21 cellular contexts compared by ENCODE assay signal in the genomic region with DNA sequence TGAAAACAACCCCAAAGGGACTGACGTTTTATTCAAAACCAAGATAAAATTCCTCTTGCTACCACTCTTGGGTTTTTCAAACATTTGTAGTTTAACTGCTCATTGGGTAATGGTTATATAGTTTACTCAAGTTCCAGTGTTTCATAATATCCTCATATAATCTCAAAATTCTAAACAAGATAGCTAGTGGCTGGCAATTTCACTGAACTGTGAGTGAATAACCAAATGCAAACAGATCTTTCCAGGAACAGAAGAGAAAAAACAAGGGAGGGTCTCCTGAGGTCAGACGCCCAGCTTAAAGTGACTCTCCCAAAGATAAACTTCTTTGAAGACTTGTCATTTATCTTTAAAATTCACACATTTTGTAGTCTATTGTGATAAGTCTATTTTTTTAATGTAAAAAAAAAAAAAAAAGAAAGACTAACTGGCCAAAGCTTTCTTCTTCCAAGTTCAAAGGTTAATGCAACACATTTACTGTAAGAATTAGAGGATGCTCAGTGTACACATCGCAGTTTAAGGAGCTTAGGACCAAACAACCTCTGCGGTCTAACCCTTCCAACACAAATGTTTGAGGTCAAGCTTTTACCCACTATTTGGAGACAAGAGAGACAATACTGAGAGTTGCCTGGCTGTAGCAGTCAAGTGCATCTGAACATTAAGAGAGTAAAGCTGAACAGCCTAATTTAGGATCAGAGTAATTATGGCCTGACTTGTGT. TPM values are rescaled to one million over a fixed set of nuclear protein-coding genes. Genes with fewer than 3 reads are reported as not detected.
DNase-seq lines count a peak whose midpoint lies in the region; TF ChIP-seq lines count a peak whose summit lies in the region.
"Had no signal": no experiment of that assay in that cellular context is flagged by ENCODE, and none has a peak within 500 bp of the region (broad histone marks: within the 10 kb centered on the region; RNA-seq: fewer than 3 reads in every experiment).

No MANE protein-coding gene starts in this region.

- H2AFZ ChIP-seq in PC-9, result no peak overlapping the region
- no peak overlapping the region for H2AFZ ChIP-seq in hepatocyte
- no peak overlapping the region for H2AFZ ChIP-seq in smooth muscle cell (ENCODE audit: low read depth)

- no peak for DNase-seq in activated CD4-positive, alpha-beta memory T cell treated with anti-CD3 and anti-CD28 coated beads for 36 hours
- no peak for DNase-seq in activated CD4-positive, alpha-beta memory T cell treated with anti-CD3 and anti-CD28 coated beads, Interleukin-2, amount 10 ng/mL, durations not matched to agents 7 days and 5 days
- DNase-seq in PC-9 (no peak), hepatocyte (ENCODE audit: low spot score) (no peak), smooth muscle cell (lab: John Stamatoyannopoulos, UW; ENCODE audit: unreplicated experiment) (no peak), NCI-H524 (lab: John Stamatoyannopoulos, UW) (no peak), NCI-H1048 (lab: John Stamatoyannopoulos, UW) (no peak)
- no peak for DNase-seq in stimulated activated naive CD4-positive, alpha-beta T cell treated with Interleukin-2 at 50 U/mL for 16 hours (lab: John Stamatoyannopoulos, UW)
- DNase-seq: activated CD4-positive, CD25-positive, alpha-beta regulatory T cell treated with anti-CD3 and anti-CD28 coated beads, Interleukin-2, amount 50 U/mL, for 72 hours; activated naive CD4-positive, alpha-beta T cell treated with anti-CD3 and anti-CD28 coated beads for 36 hours; C1 segment of cervical spinal cord; endodermal cell; GDM1; islet precursor cell; NCI-H82; T-helper 9 cell had no signal

- WGBS in hepatocyte (ENCODE audit: low lambda C conversion rate, missing lambda C conversion rate), result 45% methylated on average over 4 of the region's 4 CpGs
- WGBS in smooth muscle cell (ENCODE audit: low lambda C conversion rate), result 68% methylated on average over 4 of the region's 4 CpGs

- H3K4me3 ChIP-seq in PC-9 (no peak overlapping the region), hepatocyte (no peak overlapping the region), smooth muscle cell (no peak overlapping the region)
- H3K4me3 ChIP-seq: GM12878, HAP-1, vagina had no signal

- peaks cover 79% of the 10 kb centered on the region for H3K4me1 Mint-ChIP-seq in activated CD4-positive, alpha-beta memory T cell treated with anti-CD3 and anti-CD28 coated beads for 36 hours (ENCODE audit: low read depth)
- H3K4me1 Mint-ChIP-seq in activated CD4-positive, alpha-beta memory T cell treated with anti-CD3 and anti-CD28 coated beads, Interleukin-2, amount 10 ng/mL, durations not matched to agents 7 days and 5 days, result peaks cover 70% of the 10 kb centered on the region

- no peak overlapping the region for H3K9ac ChIP-seq in smooth muscle cell (ENCODE audit: low read depth)

- no peaks in the 10 kb centered on the region for H3K27me3 Mint-ChIP-seq in activated CD4-positive, alpha-beta memory T cell treated with anti-CD3 and anti-CD28 coated beads for 36 hours
- no peaks in the 10 kb centered on the region for H3K27me3 Mint-ChIP-seq in activated CD4-positive, alpha-beta memory T cell treated with anti-CD3 and anti-CD28 coated beads, Interleukin-2, amount 10 ng/mL, durations not matched to agents 7 days and 5 days
- H3K27me3 Mint-ChIP-seq: naive thymus-derived CD8-positive, alpha-beta T cell; progenitor cell of endocrine pancreas had no signal

- POLR2A ChIA-PET in activated CD4-positive, alpha-beta memory T cell treated with anti-CD3 and anti-CD28 coated beads for 36 hours (lab: Charles Lee), result interaction anchor here (0.7 to 1.5 kb wide), 2 partner anchors 14 to 32 kb away, joined by 4 read pairs; no protein-coding TSS in a partner anchor
- POLR2A ChIA-PET in activated CD4-positive, alpha-beta memory T cell treated with anti-CD3 and anti-CD28 coated beads, Interleukin-2, amount 10 ng/mL, durations not matched to agents 7 days and 5 days (lab: Charles Lee), result interaction anchor here (0.6 to 6.6 kb wide), 8 partner anchors 8 to 262 kb away, joined by 4 to 99 read pairs (median 13); a partner anchor contains a TSS
- POLR2A ChIA-PET in PC-9 (lab: Charles Lee; ENCODE audit: unreplicated experiment), result interaction anchor here (0.6 kb wide), 1 partner anchor 102 kb away, joined by 4 read pairs; no protein-coding TSS in a partner anchor

- intact Hi-C loops in activated CD4-positive, alpha-beta memory T cell treated with anti-CD3 and anti-CD28 coated beads for 36 hours (cut with micrococcal nuclease), result no loop called here
- intact Hi-C loops in PC-9 (cut with micrococcal nuclease; ENCODE audit: unreplicated experiment), result no loop called here

- peaks cover 19% of the 10 kb centered on the region for H3K36me3 Mint-ChIP-seq in activated CD4-positive, alpha-beta memory T cell treated with anti-CD3 and anti-CD28 coated beads for 36 hours
- peaks cover 41% of the 10 kb centered on the region for H3K36me3 Mint-ChIP-seq in activated CD4-positive, alpha-beta memory T cell treated with anti-CD3 and anti-CD28 coated beads, Interleukin-2, amount 10 ng/mL, durations not matched to agents 7 days and 5 days (ENCODE audit: low read depth)

- H3K27me3 ChIP-seq in PC-9 (ENCODE audit: insufficient read depth, low read depth), result no peaks in the 10 kb centered on the region
- H3K27me3 ChIP-seq in hepatocyte, result no peaks in the 10 kb centered on the region
- no peaks in the 10 kb centered on the region for H3K27me3 ChIP-seq in smooth muscle cell (ENCODE audit: low read depth)
- H3K27me3 ChIP-seq: vagina had no signal

- H3K79me2 ChIP-seq in PC-9 (ENCODE audit: low read depth), result peaks cover 32% of the 10 kb centered on the region
- H3K79me2 ChIP-seq in hepatocyte, result peaks cover 86% of the 10 kb centered on the region
- H3K79me2 ChIP-seq in smooth muscle cell (ENCODE audit: low read depth), result peaks cover 52% of the 10 kb centered on the region

- no peaks in the 10 kb centered on the region for H3K36me3 ChIP-seq in PC-9 (ENCODE audit: low read depth)
- H3K36me3 ChIP-seq in hepatocyte (replicated peaks; ENCODE audit: insufficient read depth, low read depth), result no peaks in the 10 kb centered on the region
- H3K36me3 ChIP-seq in smooth muscle cell (ENCODE audit: low read depth), result no peaks in the 10 kb centered on the region
- H3K36me3 ChIP-seq: vagina had no signal

- CTCF ChIA-PET in activated CD4-positive, alpha-beta memory T cell treated with anti-CD3 and anti-CD28 coated beads for 36 hours (lab: Charles Lee), result interaction anchor here (0.9 to 6.4 kb wide), 20 partner anchors 8 to 261 kb away, joined by 3 to 185 read pairs (median 13); a partner anchor contains a TSS
- CTCF ChIA-PET in activated CD4-positive, alpha-beta memory T cell treated with anti-CD3 and anti-CD28 coated beads, Interleukin-2, amount 10 ng/mL, durations not matched to agents 7 days and 5 days (lab: Charles Lee), result interaction anchor here (1.0 to 8.5 kb wide), 20 partner anchors 10 to 265 kb away, joined by 3 to 94 read pairs (median 14); a partner anchor contains a TSS
- CTCF ChIA-PET in PC-9 (lab: Charles Lee), result interaction anchor here (0.6 to 1.3 kb wide), 3 partner anchors 165 to 260 kb away, joined by 3 to 4 read pairs (median 3); no protein-coding TSS in a partner anchor

- BruUV-seq in PC-9 (replicated peaks; lab: Mats Ljungman, UMichigan), result no TSS peak

- peaks cover 54% of the 10 kb centered on the region for H3K4me1 ChIP-seq in PC-9 (replicated peaks; ENCODE audit: insufficient read depth)
- H3K4me1 ChIP-seq in hepatocyte (ENCODE audit: insufficient read depth), result peaks cover 48% of the 10 kb centered on the region
- H3K4me1 ChIP-seq in smooth muscle cell (ENCODE audit: low read depth), result peaks cover 25% of the 10 kb centered on the region

- no peak overlapping the region for H3K4me3 Mint-ChIP-seq in activated CD4-positive, alpha-beta memory T cell treated with anti-CD3 and anti-CD28 coated beads for 36 hours
- no peak overlapping the region for H3K4me3 Mint-ChIP-seq in activated CD4-positive, alpha-beta memory T cell treated with anti-CD3 and anti-CD28 coated beads, Interleukin-2, amount 10 ng/mL, durations not matched to agents 7 days and 5 days
- H3K4me3 Mint-ChIP-seq: activated naive CD4-positive, alpha-beta T cell treated with anti-CD3 and anti-CD28 coated beads for 36 hours; endodermal cell; naive thymus-derived CD8-positive, alpha-beta T cell had no signal

- H4K20me1 ChIP-seq in PC-9 (ENCODE audit: insufficient read depth) (no peaks in the 10 kb centered on the region), hepatocyte (ENCODE audit: insufficient read depth, poor library complexity, severe bottlenecking) (peaks cover 3% of the 10 kb centered on the region), smooth muscle cell (ENCODE audit: low read depth) (peaks cover 58% of the 10 kb centered on the region)

- H3K9me3 Mint-ChIP-seq in activated CD4-positive, alpha-beta memory T cell treated with anti-CD3 and anti-CD28 coated beads for 36 hours, result peaks cover 2% of the 10 kb centered on the region
- H3K9me3 Mint-ChIP-seq in activated CD4-positive, alpha-beta memory T cell treated with anti-CD3 and anti-CD28 coated beads, Interleukin-2, amount 10 ng/mL, durations not matched to agents 7 days and 5 days, result peaks cover 2% of the 10 kb centered on the region
- H3K9me3 Mint-ChIP-seq: activated naive CD4-positive, alpha-beta T cell treated with anti-CD3 and anti-CD28 coated beads for 36 hours; naive thymus-derived CD8-positive, alpha-beta T cell had no signal

- H3K9me2 ChIP-seq in PC-9 (ENCODE audit: insufficient read depth), result no peaks in the 10 kb centered on the region
- H3K9me2 ChIP-seq in hepatocyte (replicated peaks; ENCODE audit: insufficient read depth), result no peaks in the 10 kb centered on the region

- H3K9me3 ChIP-seq in PC-9 (ENCODE audit: insufficient read depth, low read depth) (no peaks in the 10 kb centered on the region), hepatocyte (ENCODE audit: low read depth) (no peaks in the 10 kb centered on the region), smooth muscle cell (replicated peaks; ENCODE audit: low read depth) (no peaks in the 10 kb centered on the region)
- H3K9me3 ChIP-seq: vagina had no signal

- peak overlapping the region; percentile 58 for H3K27ac Mint-ChIP-seq in activated CD4-positive, alpha-beta memory T cell treated with anti-CD3 and anti-CD28 coated beads for 36 hours
- no peak overlapping the region for H3K27ac Mint-ChIP-seq in activated CD4-positive, alpha-beta memory T cell treated with anti-CD3 and anti-CD28 coated beads, Interleukin-2, amount 10 ng/mL, durations not matched to agents 7 days and 5 days
- H3K27ac Mint-ChIP-seq: activated naive CD4-positive, alpha-beta T cell treated with anti-CD3 and anti-CD28 coated beads for 36 hours; endodermal cell; progenitor cell of endocrine pancreas had no signal

- 0 out of 2 replicates have a peak overlapping the region, but pooled peaks have one; percentile 20 for H3K27ac ChIP-seq in PC-9
- H3K27ac ChIP-seq in hepatocyte, result peak overlapping the region; percentile 93
- peak overlapping the region; percentile 10 for H3K27ac ChIP-seq in smooth muscle cell (ENCODE audit: low read depth)
- H3K27ac ChIP-seq: vagina had no signal

- H3F3A ChIP-seq in PC-9 (ENCODE audit: insufficient read depth, low read depth) (peaks cover 21% of the 10 kb centered on the region), smooth muscle cell (ENCODE audit: low read depth) (no peaks in the 10 kb centered on the region)

- TF ChIP-seq CTCF in PC-9 (conservative IDR thresholded peaks at IDR 0.05) (no peak), hepatocyte (IDR thresholded peaks at IDR 0.05; ENCODE audit: poor library complexity) (no peak), smooth muscle cell (IDR thresholded peaks at IDR 0.05; ENCODE audit: borderline replicate concordance, insufficient read depth, poor library complexity, severe bottlenecking) (no peak)

- H3K4me2 ChIP-seq in PC-9 (no peak overlapping the region), hepatocyte (peak overlapping the region; percentile 1), smooth muscle cell (peak overlapping the region; percentile 32)

RNA-seq across cellular contexts. Expression of a gene that starts 26.6 kb away (rescaled TPM):
- total RNA-seq in activated CD4-positive, alpha-beta memory T cell treated with anti-CD3 and anti-CD28 coated beads for 36 hours, result 100 to 1,000 TPM; 102 to 107 TPM
- 10 to 100 TPM; 78.4 to 79.6 TPM for total RNA-seq in activated CD4-positive, alpha-beta memory T cell treated with anti-CD3 and anti-CD28 coated beads, Interleukin-2, amount 10 ng/mL, durations not matched to agents 7 days and 5 days
- total RNA-seq in PC-9 (2021) (13.3 and 15.0 TPM in 2 replicates), hepatocyte (62.1 and 71.2 TPM in 2 replicates), smooth muscle cell (17.9 and 20.0 TPM in 2 replicates)
- polyA plus RNA-seq in hepatocyte (28.2 and 29.1 TPM in 2 replicates), smooth muscle cell (12.4 and 15.4 TPM in 2 replicates)

Comparison
In these comparisons a context has a peak if more than half of its experiments do, and no peak if none do; other contexts are left out.
1. H3K27ac ChIP-seq: peak in every context shown above with its lines; median percentile 93 in hepatocyte; 20 in PC-9; 10 in smooth muscle cell.